Comparison of ENCODE assay signal across 1 cellular context in genomic region chr14:57408037-57408436, GRCh38.
TF ChIP-seq lines count a peak whose summit lies in the region.

No MANE protein-coding gene starts in this region.

TF ChIP-seq in WTC11, 78 proteins besides CTCF, POLR2A, EP300 and RAD21 (continued from another document):
- TF ChIP-seq AFF4 (CRISPR knock-in tag; IDR thresholded peaks at IDR 0.05; ENCODE audit: borderline replicate concordance) (no peak), FOXP4 (CRISPR knock-in tag; IDR thresholded peaks at IDR 0.05) (no peak), ZSCAN18 (CRISPR knock-in tag; IDR thresholded peaks at IDR 0.05) (no peak), ZNF232 (CRISPR knock-in tag; IDR thresholded peaks at IDR 0.05) (no peak), ZNF512 (CRISPR knock-in tag; IDR thresholded peaks at IDR 0.05; ENCODE audit: borderline replicate concordance) (no peak), USF2 (CRISPR knock-in tag; IDR thresholded peaks at IDR 0.05) (no peak), EMX1 (CRISPR knock-in tag; IDR thresholded peaks at IDR 0.05) (no peak), SMAD3 (CRISPR knock-in tag; IDR thresholded peaks at IDR 0.05; ENCODE audit: borderline replicate concordance) (no peak), ZNF532 (CRISPR knock-in tag; IDR thresholded peaks at IDR 0.05; ENCODE audit: borderline replicate concordance) (no peak)
